ENCODE assay signal across 7 cellular contexts in the genomic region with DNA sequence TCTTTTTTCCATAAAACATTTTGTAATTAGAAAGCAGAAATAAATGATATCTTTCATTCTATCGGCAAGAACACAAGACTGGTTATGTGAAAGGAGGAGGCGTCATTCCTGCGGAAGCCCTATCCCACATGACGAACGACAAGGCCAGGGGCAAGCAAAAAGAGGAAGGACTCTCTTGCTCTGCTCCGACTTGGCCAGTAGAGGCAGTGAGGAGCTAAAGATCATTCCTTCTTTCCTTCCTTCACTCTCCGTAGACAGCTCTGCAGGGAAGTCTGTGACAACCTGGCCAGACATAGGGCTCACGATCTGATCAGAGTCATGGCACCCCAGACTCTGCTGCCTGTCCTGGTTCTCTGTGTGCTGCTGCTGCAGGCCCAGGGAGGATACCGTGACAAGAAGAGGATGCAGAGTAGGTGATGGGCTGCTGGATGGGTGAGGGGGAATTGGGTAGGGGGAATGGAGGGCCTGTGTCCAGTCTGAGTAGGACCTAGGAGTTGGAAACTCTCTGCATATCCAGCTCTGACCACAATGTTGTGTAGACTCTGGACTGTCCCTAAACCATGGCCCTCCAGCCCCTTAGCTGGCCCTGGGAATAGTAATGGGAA. TPM values are rescaled to one million over a fixed set of nuclear protein-coding genes. Genes with fewer than 3 reads are reported as not detected.
A peak's percentile ranks its signal among the peaks of the same experiment; 100 is the strongest.
DNase-seq lines count a peak whose midpoint lies in the region; ATAC-seq and TF ChIP-seq lines count a peak whose summit lies in the region.

A gene (plus strand): TSS at position 244 of the 605 bp plus-strand sequence. CDS start 75 bp downstream, at position 319.

- TF ChIP-seq EP300 in stomach (IDR thresholded peaks at IDR 0.05): no peak

- H4K20me1 ChIP-seq in mammary epithelial cell (ENCODE audit: insufficient read depth, low read length): no peaks in the 10 kb centered on the region

- DNase-seq in ELR (ENCODE audit: low read depth) (peak; percentile 81), RPMI8226 (peak; percentile 50), mammary epithelial cell (peak; percentile 68), left kidney (ENCODE audit: low read depth, low spot score) (peak; percentile 65), stomach (peak; percentile 44)

- ATAC-seq in HG02885 (IDR thresholded peaks at IDR 0.05; ENCODE audit: poor library complexity, unreplicated experiment) (peak; percentile 50), GM18511 (IDR thresholded peaks at IDR 0.05; ENCODE audit: unreplicated experiment) (no peak)

- no peaks in the 10 kb centered on the region for H3K36me3 ChIP-seq in mammary epithelial cell (ENCODE audit: insufficient read depth, low read length)
- no peaks in the 10 kb centered on the region for H3K36me3 ChIP-seq in stomach

- intact Hi-C loops in mammary epithelial cell (cut with micrococcal nuclease): loop anchor here (1.0 to 5.0 kb wide), 2 partner anchors 42 to 142 kb away; no protein-coding TSS in a partner anchor
- intact Hi-C loops in stomach (cut with DNase I; ENCODE audit: low total_unique reads): no loop called here

- no peaks in the 10 kb centered on the region for H3K4me1 ChIP-seq in mammary epithelial cell (ENCODE audit: insufficient read depth, low read length)
- peaks cover 0 to 7% (median 3%) of the 10 kb centered on the region in 4 donors for H3K4me1 ChIP-seq in stomach

- dilution Hi-C loops in mammary epithelial cell (cut with HindIII; ENCODE audit: low sequenced_read_pairs): no loop called here

- H3K9ac ChIP-seq in mammary epithelial cell (ENCODE audit: insufficient read depth, low read length): no peak within 1 kb of the TSS

- H3K27ac ChIP-seq in mammary epithelial cell (ENCODE audit: insufficient read depth, low read depth, low read length): no peak within 1 kb of the TSS
- no peak within 1 kb of the TSS for H3K27ac ChIP-seq in stomach

- peak within 1 kb of the TSS; percentile 11 for H2AFZ ChIP-seq in mammary epithelial cell (ENCODE audit: low read depth, low read length)

- no peak for TF ChIP-seq POLR2A in stomach (IDR thresholded peaks at IDR 0.05)

- no peaks in the 10 kb centered on the region for H3K79me2 ChIP-seq in mammary epithelial cell (ENCODE audit: insufficient read depth, low read length)

- peak within 1 kb of the TSS; percentile 3 for H3K4me2 ChIP-seq in mammary epithelial cell (ENCODE audit: insufficient read depth, low read depth, low read length)

- H3K9me3 ChIP-seq in mammary epithelial cell (replicated peaks; ENCODE audit: insufficient read depth, low read length): no peaks in the 10 kb centered on the region
- H3K9me3 ChIP-seq in stomach: no peaks in the 10 kb centered on the region

- CTCF ChIA-PET in mammary epithelial cell (lab: Charles Lee; ENCODE audit: low non-redundant PET): interaction anchor here (0.6 to 1.4 kb wide), 3 partner anchors 12 to 141 kb away, joined by 4 to 23 read pairs (median 4); no protein-coding TSS in a partner anchor

- H3K4me3 ChIP-seq in mammary epithelial cell (replicated peaks in 1 of 3; ENCODE audit: insufficient read depth in 1 of 3, low read depth in 2 of 3, low read length in 3 of 3) (no peak within 1 kb of the TSS), stomach (no peak within 1 kb of the TSS)

- WGBS in mammary epithelial cell (ENCODE audit: low coverage, missing lambda C conversion rate): 13% methylated on average over 4 of the region's 9 CpGs
- WGBS in stomach, 5 donors: 9 to 11% (median 11%) methylated on average over 9 of the region's 9 CpGs

- peak; percentile 88 to 96 for TF ChIP-seq CTCF in mammary epithelial cell (conservative IDR thresholded peaks at IDR 0.05 in 1 of 2, IDR thresholded peaks at IDR 0.05 in 1 of 2; ENCODE audit: extremely low read depth in 1 of 2, insufficient read depth in 1 of 2, low read depth in 1 of 2, low read length in 2 of 2)
- peak in 5 of 7 experiments; percentile 37 to 54 (median 43) for TF ChIP-seq CTCF in stomach (IDR thresholded peaks at IDR 0.05)

- in situ Hi-C loops in mammary epithelial cell (cut with MboI; ENCODE audit: low sequenced_read_pairs in 2 of 2): no loop called here

- BruUV-seq in mammary epithelial cell (replicated peaks; lab: Mats Ljungman, UMichigan): no TSS peak

- H3K27me3 ChIP-seq in mammary epithelial cell (ENCODE audit: insufficient read depth, low read length) (no peaks in the 10 kb centered on the region), stomach (no peaks in the 10 kb centered on the region)

RNA-seq across cellular contexts. Expression of the gene that starts here (rescaled TPM):
- not detected for total RNA-seq in mammary epithelial cell
- polyA plus RNA-seq in mammary epithelial cell: not detected
- polyA minus RNA-seq in mammary epithelial cell: not detected
- not detected for total RNA-seq in stomach
- not detected for polyA plus RNA-seq in stomach

Comparison
In these comparisons a context has a peak if more than half of its experiments do, and no peak if none do; other contexts are left out.
1. Peak in DNase-seq and H3K4me2 ChIP-seq in mammary epithelial cell; RNA of the gene not detected or under 1 TPM.
2. Peak in DNase-seq in stomach; RNA of the gene not detected or under 1 TPM.